ENCODE assay signal across 8 cellular contexts in the genomic region with DNA sequence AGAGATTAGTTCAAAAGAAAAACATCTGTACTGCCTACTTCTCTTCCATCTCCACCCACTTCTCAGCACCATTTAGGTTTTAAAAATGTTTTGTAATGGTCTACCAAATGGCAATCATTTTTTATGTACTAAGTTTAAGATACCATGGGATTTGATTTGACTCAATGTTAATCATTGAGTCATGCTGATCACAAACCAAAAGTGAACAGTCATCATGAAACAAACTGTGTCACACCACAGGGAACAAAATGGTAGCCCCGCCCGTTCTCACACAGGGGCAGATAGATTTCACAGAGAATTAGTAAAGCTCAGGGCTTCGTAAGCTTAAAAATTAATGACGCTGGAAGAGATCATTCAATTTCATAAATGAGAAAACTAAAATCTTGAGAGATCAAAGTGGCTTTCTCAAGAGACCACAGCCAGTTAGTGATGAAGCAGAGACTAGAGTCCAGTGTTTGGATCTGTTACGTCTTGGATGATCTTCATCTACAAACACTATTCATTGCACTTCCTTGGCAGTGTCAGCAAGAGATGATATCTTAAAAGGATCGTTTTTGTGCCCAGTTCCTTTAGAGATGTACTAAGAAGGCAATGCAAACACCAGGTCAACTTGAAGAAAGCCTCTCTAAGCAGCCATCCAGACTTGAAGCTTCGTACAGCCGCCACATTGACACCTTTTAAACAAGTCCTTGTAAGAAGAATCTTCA. TPM values are rescaled to one million over a fixed set of nuclear protein-coding genes. Genes with fewer than 3 reads are reported as not detected.
A peak's percentile ranks its signal among the peaks of the same experiment; 100 is the strongest.
DNase-seq lines count a peak whose midpoint lies in the region; ATAC-seq and TF ChIP-seq lines count a peak whose summit lies in the region.

No MANE protein-coding gene starts in this region.

- no peaks in the 10 kb centered on the region for H3K36me3 ChIP-seq in smooth muscle cell (ENCODE audit: low read depth)

- DNase-seq in AG04450 (ENCODE audit: low read depth, low spot score) (no peak), GM19238 (ENCODE audit: insufficient read length, low spot score) (peak; percentile 49), smooth muscle cell (lab: John Stamatoyannopoulos, UW; ENCODE audit: unreplicated experiment) (no peak), NCI-H2081 (lab: John Stamatoyannopoulos, UW) (no peak), cerebellum (ENCODE audit: low spot score) (no peak)
- peak; percentile 27 for DNase-seq in activated naive CD4-positive, alpha-beta T cell treated with anti-CD3 and anti-CD28 coated beads, Interleukin-2, amount 50 U/mL, for 16 hours
- no peak for DNase-seq in naive thymus-derived CD8-positive, alpha-beta T cell

- H3K27me3 ChIP-seq in AG04450 (ENCODE audit: control insufficient read depth, insufficient read depth, low read length) (no peaks in the 10 kb centered on the region), smooth muscle cell (ENCODE audit: low read depth) (no peaks in the 10 kb centered on the region)

- no peak overlapping the region for H3K4me3 Mint-ChIP-seq in naive thymus-derived CD8-positive, alpha-beta T cell

- peak; percentile 82 for ATAC-seq in HG03103 (IDR thresholded peaks at IDR 0.05; ENCODE audit: low read depth, unreplicated experiment)
- no peak for ATAC-seq in naive thymus-derived CD8-positive, alpha-beta T cell

- H3K27me3 Mint-ChIP-seq in naive thymus-derived CD8-positive, alpha-beta T cell: peaks cover 5 to 34% (median 7%) of the 10 kb centered on the region in 5 donors

- CTCF ChIA-PET in AG04450 (lab: Charles Lee): interaction anchor here (0.6 to 2.0 kb wide), 15 partner anchors 12 to 1062 kb away, joined by 3 to 10 read pairs (median 4); no protein-coding TSS in a partner anchor

- TF ChIP-seq CTCF in AG04450 (IDR thresholded peaks at IDR 0.05; ENCODE audit: low read depth, low read length) (no peak), smooth muscle cell (IDR thresholded peaks at IDR 0.05; ENCODE audit: borderline replicate concordance, insufficient read depth, poor library complexity, severe bottlenecking) (no peak)

- POLR2A ChIA-PET in AG04450 (lab: Yijun Ruan, JAX): interaction anchor here (0.6 to 0.7 kb wide), 2 partner anchors 115 to 161 kb away, joined by 3 to 5 read pairs; no protein-coding TSS in a partner anchor
- POLR2A ChIA-PET in naive thymus-derived CD8-positive, alpha-beta T cell (lab: Charles Lee): no interaction called here

- H3K4me3 ChIP-seq in AG04450 (ENCODE audit: low read depth, low read length): no peak overlapping the region
- H3K4me3 ChIP-seq in smooth muscle cell: no peak overlapping the region

- H3K27ac ChIP-seq in AG04450 (ENCODE audit: low read depth, low read length): peak overlapping the region; percentile 43
- H3K27ac ChIP-seq in smooth muscle cell (ENCODE audit: low read depth): no peak overlapping the region

- peak overlapping the region; percentile 7 for H3K9ac ChIP-seq in smooth muscle cell (ENCODE audit: low read depth)

- H3K4me2 ChIP-seq in smooth muscle cell: peak overlapping the region; percentile 79

- H3K79me2 ChIP-seq in smooth muscle cell (ENCODE audit: low read depth): no peaks in the 10 kb centered on the region

- H3K9me3 ChIP-seq in AG04450 (ENCODE audit: control insufficient read depth, insufficient read depth, low read length) (peaks cover 6% of the 10 kb centered on the region; the same call in 1 of the 2 replicates), smooth muscle cell (replicated peaks; ENCODE audit: low read depth) (no peaks in the 10 kb centered on the region)

- no peaks in the 10 kb centered on the region for H3K9me3 Mint-ChIP-seq in naive thymus-derived CD8-positive, alpha-beta T cell

- H4K20me1 ChIP-seq in smooth muscle cell (ENCODE audit: low read depth): no peaks in the 10 kb centered on the region

- H3K27ac Mint-ChIP-seq in naive thymus-derived CD8-positive, alpha-beta T cell: peak overlapping the region in 1 of 10 donors; percentile 17

- WGBS in smooth muscle cell (ENCODE audit: low lambda C conversion rate): 89% methylated on average over 8 of the region's 8 CpGs

- no peak overlapping the region for H2AFZ ChIP-seq in smooth muscle cell (ENCODE audit: low read depth)

- H3K36me3 Mint-ChIP-seq in naive thymus-derived CD8-positive, alpha-beta T cell: no peaks in the 10 kb centered on the region

- peaks cover 4 to 30% (median 8%) of the 10 kb centered on the region in 4 donors for H3K4me1 Mint-ChIP-seq in naive thymus-derived CD8-positive, alpha-beta T cell

- H3K4me1 ChIP-seq in smooth muscle cell (ENCODE audit: low read depth): peaks cover 5% of the 10 kb centered on the region

- no peaks in the 10 kb centered on the region for H3F3A ChIP-seq in smooth muscle cell (ENCODE audit: low read depth)

RNA-seq across cellular contexts. Expression of a gene that starts 33.9 kb away (rescaled TPM):
- polyA plus RNA-seq in AG04450 (2011; rRNA removed) (268 TPM in 2 replicates), smooth muscle cell (10.2 and 30.3 TPM in 2 replicates)
- polyA minus RNA-seq in AG04450 (2011; rRNA and poly(A)+ RNA removed): 933 and 1,222 TPM in 2 replicates
- total RNA-seq in smooth muscle cell (109 and 118 TPM in 2 replicates), cerebellum (422 TPM)
- total RNA-seq in naive thymus-derived CD8-positive, alpha-beta T cell: 1 to 10 TPM; 6.8 to 8.3 TPM
- 1 to 10 TPM in 1 of 3 donors, under 1 TPM in 1, not detected in 1; 0.69 to 1.2 TPM for polyA plus RNA-seq in naive thymus-derived CD8-positive, alpha-beta T cell

Comparison
In these comparisons a context has a peak if more than half of its experiments do, and no peak if none do; other contexts are left out.
1. DNase-seq: peak in GM19238 (single experiment) and activated naive CD4-positive, alpha-beta T cell treated with anti-CD3 and anti-CD28 coated beads, Interleukin-2, amount 50 U/mL, for 16 hours (single experiment); none in AG04450 (single experiment), smooth muscle cell (single experiment), NCI-H2081 (0 of 2), naive thymus-derived CD8-positive, alpha-beta T cell (0 of 10) and cerebellum (single experiment).
2. RNA of a gene that starts 33.9 kb away (total RNA-seq): 422 TPM in cerebellum (single experiment) and 109 to 118 TPM in smooth muscle cell; 6.8 to 8.3 TPM in naive thymus-derived CD8-positive, alpha-beta T cell; every median in the first group is over 10 times any median in the second.